1 cellular context compared by ENCODE assay signal in the genomic region with DNA sequence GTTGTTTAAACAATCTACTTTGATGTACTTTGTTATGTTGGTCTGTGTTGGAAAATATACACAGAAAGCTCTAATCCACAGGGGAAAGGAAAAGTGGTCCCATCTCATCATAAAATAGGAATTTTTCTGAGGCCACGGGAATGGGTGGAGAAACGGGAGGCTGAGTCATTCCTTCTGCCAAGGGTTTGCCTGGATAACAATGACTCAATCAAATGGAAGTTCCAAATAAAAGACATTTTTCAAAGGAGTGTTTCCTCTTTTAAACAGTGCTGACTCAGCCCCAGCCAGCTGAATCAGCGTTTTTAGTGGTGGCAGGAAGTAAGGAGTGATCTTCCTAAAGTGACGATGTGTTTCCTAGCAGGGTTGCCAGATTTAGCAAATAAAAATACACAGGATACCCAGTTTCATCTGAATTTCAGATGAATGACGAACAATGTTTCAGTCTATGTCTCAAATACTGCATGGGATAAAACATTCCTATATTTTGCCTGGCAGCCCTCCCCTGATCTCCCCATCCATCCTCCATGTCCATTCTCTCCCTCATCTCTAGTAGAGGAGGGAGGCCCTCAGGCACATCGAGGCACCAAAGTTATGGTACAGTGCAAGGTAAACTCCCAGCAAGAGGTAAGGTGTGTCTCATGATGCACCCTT.
TF ChIP-seq lines count a peak whose summit lies in the region.

No MANE protein-coding gene starts in this region.

TF ChIP-seq in HepG2, 621 proteins besides CTCF, POLR2A, EP300 and RAD21 (continued from another document):
- no peak for TF ChIP-seq PCBP1 (IDR thresholded peaks at IDR 0.05; ENCODE audit: borderline replicate concordance, low read depth, low read length)
- no peak for TF ChIP-seq ZNF550 (CRISPR knock-in tag; IDR thresholded peaks at IDR 0.05; ENCODE audit: borderline replicate concordance)
- TF ChIP-seq FOSL2 (CRISPR knock-in tag; IDR thresholded peaks at IDR 0.05), result peak; percentile 68
- TF ChIP-seq SMAD1 (CRISPR knock-in tag; IDR thresholded peaks at IDR 0.05; ENCODE audit: borderline replicate concordance, low read depth), result no peak
- TF ChIP-seq ZBTB39 (CRISPR knock-in tag; IDR thresholded peaks at IDR 0.05), result no peak
- no peak for TF ChIP-seq KDM2A (CRISPR knock-in tag; IDR thresholded peaks at IDR 0.05; ENCODE audit: borderline replicate concordance, low read depth)
- TF ChIP-seq TAF1 (CRISPR knock-in tag; IDR thresholded peaks at IDR 0.05), result no peak
- no peak for TF ChIP-seq SSRP1 (CRISPR knock-in tag; IDR thresholded peaks at IDR 0.05)
- 0 out of 2 replicates have a peak, but pooled peaks have one; percentile 27 for TF ChIP-seq MAFG (CRISPR knock-in tag; IDR thresholded peaks at IDR 0.05)
- TF ChIP-seq KAT2B (IDR thresholded peaks at IDR 0.05; ENCODE audit: borderline replicate concordance, low read depth, low read length), result no peak
- TF ChIP-seq ZNF547 (CRISPR knock-in tag; IDR thresholded peaks at IDR 0.05), result no peak
- TF ChIP-seq ZNF484 (CRISPR knock-in tag; IDR thresholded peaks at IDR 0.05; ENCODE audit: borderline replicate concordance, low read depth), result no peak
- no peak for TF ChIP-seq TAF15 (IDR thresholded peaks at IDR 0.05; ENCODE audit: low read depth, low read length, poor library complexity, severe bottlenecking)
- peak; percentile 98 for TF ChIP-seq MAFK (conservative IDR thresholded peaks at IDR 0.05 in 1 of 2, IDR thresholded peaks at IDR 0.05 in 1 of 2; ENCODE audit: low read length in 2 of 2)
- no peak for TF ChIP-seq SMARCC2 (IDR thresholded peaks at IDR 0.05)
- TF ChIP-seq KMT2A (CRISPR knock-in tag; IDR thresholded peaks at IDR 0.05), result no peak
